Comparison of ENCODE assay signal across 19 cellular contexts in genomic region chr11:2215230-2215560, GRCh38. TPM values are rescaled to one million over a fixed set of nuclear protein-coding genes. Genes with fewer than 3 reads are reported as not detected.
DNase-seq lines count a peak whose midpoint lies in the region; ATAC-seq and TF ChIP-seq lines count a peak whose summit lies in the region.
"Had no signal": no experiment of that assay in that cellular context is flagged by ENCODE, and none has a peak within 500 bp of the region (broad histone marks: within the 10 kb centered on the region; RNA-seq: fewer than 3 reads in every experiment).

No MANE protein-coding gene starts in this region.

- no peaks in the 10 kb centered on the region for H3K9me3 ChIP-seq in esophagus muscularis mucosa
- H3K9me3 ChIP-seq in neural progenitor cell (ENCODE audit: low read depth), result no peaks in the 10 kb centered on the region
- H3K9me3 ChIP-seq: SJCRH30 had no signal

- peaks cover 7% of the 10 kb centered on the region for H3F3A ChIP-seq in neural progenitor cell (ENCODE audit: low read depth)

- H3K4me1 ChIP-seq in esophagus muscularis mucosa, result no peaks in the 10 kb centered on the region
- peaks cover 42% of the 10 kb centered on the region for H3K4me1 ChIP-seq in neural progenitor cell

- TF ChIP-seq EP300 in esophagus muscularis mucosa (IDR thresholded peaks at IDR 0.05), result no peak

- intact Hi-C loops in esophagus muscularis mucosa (cut with DNase I), result no loop called here
- intact Hi-C loops in activated CD4-positive, alpha-beta T cell treated with anti-CD3 and anti-CD28 coated beads, Interleukin-2, amount 10 ng/mL, durations not matched to agents 24 days and 14 days (cut with micrococcal nuclease), result no loop called here

- H3K4me2 ChIP-seq in neural progenitor cell, result no peak overlapping the region
- H3K4me2 ChIP-seq: GM23338 had no signal

- ATAC-seq in HG03571 (IDR thresholded peaks at IDR 0.05; ENCODE audit: unreplicated experiment), result no peak
- no peak for ATAC-seq in stimulated activated naive CD8-positive, alpha-beta T cell treated with anti-CD3 and anti-CD28 coated beads, Interleukin-15, Interleukin-2, amounts not matched to agents 100 U/mL and 50 U/mL, for 24 hours
- ATAC-seq: HCT116 had no signal

- no peaks in the 10 kb centered on the region for H3K36me3 ChIP-seq in esophagus muscularis mucosa
- H3K36me3 ChIP-seq in neural progenitor cell, result no peaks in the 10 kb centered on the region
- H3K36me3 ChIP-seq: SJCRH30 had no signal

- H2AFZ ChIP-seq in neural progenitor cell (replicated peaks), result no peak overlapping the region
- H2AFZ ChIP-seq: GM23338 had no signal

- peaks cover 47% of the 10 kb centered on the region for H3K4me1 Mint-ChIP-seq in neural progenitor cell
- peaks cover 8% of the 10 kb centered on the region for H3K4me1 Mint-ChIP-seq in activated CD4-positive, alpha-beta T cell treated with anti-CD3 and anti-CD28 coated beads, Interleukin-2, amount 10 ng/mL, durations not matched to agents 24 days and 14 days

- DNase-seq in GM13976 (ENCODE audit: low spot score) (peak; percentile 31), GM20000 (ENCODE audit: low spot score) (peak; percentile 13), esophagus muscularis mucosa (ENCODE audit: extremely low spot score) (peak; percentile 79), neural progenitor cell (ENCODE audit: low spot score) (no peak)
- no peak for DNase-seq in activated CD4-positive, alpha-beta T cell treated with anti-CD3 and anti-CD28 coated beads, Interleukin-2, amount 10 ng/mL, durations not matched to agents 24 days and 14 days
- no peak for DNase-seq in stimulated activated naive CD8-positive, alpha-beta T cell treated with anti-CD3 and anti-CD28 coated beads, Interleukin-15, Interleukin-2, amounts not matched to agents 100 U/mL and 50 U/mL, for 24 hours
- DNase-seq: ACHN, AML-193, GDM1, NCI-H1105 treated with DMSO at 0.1 percent for 48 hours, NCI-H1694, NCI-H2081 treated with DMSO at 0.1 percent for 48 hours, NCI-H446 treated with DMSO at 0.1 percent for 48 hours had no signal

- peaks cover 12% of the 10 kb centered on the region for H3K27me3 Mint-ChIP-seq in neural progenitor cell (ENCODE audit: insufficient read depth, low read depth)
- H3K27me3 Mint-ChIP-seq in activated CD4-positive, alpha-beta T cell treated with anti-CD3 and anti-CD28 coated beads, Interleukin-2, amount 10 ng/mL, durations not matched to agents 24 days and 14 days, result no peaks in the 10 kb centered on the region

- H3K36me3 Mint-ChIP-seq in neural progenitor cell, result no peaks in the 10 kb centered on the region
- H3K36me3 Mint-ChIP-seq in activated CD4-positive, alpha-beta T cell treated with anti-CD3 and anti-CD28 coated beads, Interleukin-2, amount 10 ng/mL, durations not matched to agents 24 days and 14 days (ENCODE audit: low read depth), result no peaks in the 10 kb centered on the region
- H3K36me3 Mint-ChIP-seq: CD14-positive monocyte had no signal

- no peak overlapping the region for H3K4me3 Mint-ChIP-seq in neural progenitor cell
- no peak overlapping the region for H3K4me3 Mint-ChIP-seq in activated CD4-positive, alpha-beta T cell treated with anti-CD3 and anti-CD28 coated beads, Interleukin-2, amount 10 ng/mL, durations not matched to agents 24 days and 14 days
- H3K4me3 Mint-ChIP-seq: CD14-positive monocyte, GM23338 had no signal

- TF ChIP-seq POLR2A in esophagus muscularis mucosa (IDR thresholded peaks at IDR 0.05; ENCODE audit: low read depth), result no peak

- H3K27me3 ChIP-seq in esophagus muscularis mucosa (peaks cover 0 to 51% (median 0%) of the 10 kb centered on the region in 4 donors), neural progenitor cell (peaks cover 4% of the 10 kb centered on the region)
- H3K27me3 ChIP-seq: SJCRH30 had no signal

- H3K79me2 ChIP-seq in neural progenitor cell (ENCODE audit: low read depth), result no peaks in the 10 kb centered on the region

- no peaks in the 10 kb centered on the region for H3K9me3 Mint-ChIP-seq in neural progenitor cell
- H3K9me3 Mint-ChIP-seq in activated CD4-positive, alpha-beta T cell treated with anti-CD3 and anti-CD28 coated beads, Interleukin-2, amount 10 ng/mL, durations not matched to agents 24 days and 14 days, result no peaks in the 10 kb centered on the region

- TF ChIP-seq CTCF in GM13976 (IDR thresholded peaks at IDR 0.05; ENCODE audit: borderline replicate concordance, control extremely low read depth, extremely low read depth, insufficient read depth, missing control alignments) (no peak), GM20000 (IDR thresholded peaks at IDR 0.05; ENCODE audit: extremely low read depth, missing control alignments) (no peak), esophagus muscularis mucosa (IDR thresholded peaks at IDR 0.05) (no peak), neural progenitor cell (IDR thresholded peaks at IDR 0.05) (no peak)

- no peak overlapping the region for H3K9ac ChIP-seq in neural progenitor cell

- H3K27ac Mint-ChIP-seq in neural progenitor cell, result peak overlapping the region; percentile 67
- no peak overlapping the region for H3K27ac Mint-ChIP-seq in activated CD4-positive, alpha-beta T cell treated with anti-CD3 and anti-CD28 coated beads, Interleukin-2, amount 10 ng/mL, durations not matched to agents 24 days and 14 days
- H3K27ac Mint-ChIP-seq: GM23338 had no signal

- 95% methylated on average over 5 of the region's 5 CpGs for WGBS in esophagus muscularis mucosa

- H3K4me3 ChIP-seq in esophagus muscularis mucosa (no peak overlapping the region), neural progenitor cell (no peak overlapping the region)
- H3K4me3 ChIP-seq: GM23338, SJCRH30 had no signal

- H4K20me1 ChIP-seq in neural progenitor cell (ENCODE audit: low read depth), result no peaks in the 10 kb centered on the region

- H3K27ac ChIP-seq in esophagus muscularis mucosa (replicated peaks in 1 of 4), result no peak overlapping the region
- H3K27ac ChIP-seq in neural progenitor cell, result no peak overlapping the region
- H3K27ac ChIP-seq: SJCRH30 had no signal

- in situ Hi-C loops in GM13976 (cut with MboI; ENCODE audit: low sequenced_read_pairs, unreplicated experiment), result no loop called here

RNA-seq across cellular contexts. Expression of gene TH, which starts 43.6 kb away (rescaled TPM):
- 1 to 10 TPM in 1 of 4 donors, not detected in 3; 1.3 TPM for total RNA-seq in esophagus muscularis mucosa
- total RNA-seq in neural progenitor cell (ENCODE audit: low replicate concordance), result 2.0 and 6.2 TPM in 2 replicates
- total RNA-seq in activated CD4-positive, alpha-beta T cell treated with anti-CD3 and anti-CD28 coated beads, Interleukin-2, amount 10 ng/mL, durations not matched to agents 24 days and 14 days, result not detected in 2 replicates
- total RNA-seq: Daoy, GM23338, SJCRH30 had no signal

RNA-seq across cellular contexts. Expression of gene INS, which starts 54.2 kb away (rescaled TPM):
- total RNA-seq in esophagus muscularis mucosa (not detected), neural progenitor cell (ENCODE audit: low replicate concordance) (not detected in 2 replicates)
- total RNA-seq in activated CD4-positive, alpha-beta T cell treated with anti-CD3 and anti-CD28 coated beads, Interleukin-2, amount 10 ng/mL, durations not matched to agents 24 days and 14 days, result not detected in 2 replicates
- total RNA-seq: Daoy, GM23338, SJCRH30 had no signal

RNA-seq across cellular contexts. Expression of gene ASCL2, which starts 55.2 kb away (rescaled TPM):
- under 1 TPM in 3 of 4 donors, not detected in 1; 0.32 to 0.83 (median 0.42) TPM for total RNA-seq in esophagus muscularis mucosa
- total RNA-seq in neural progenitor cell (ENCODE audit: low replicate concordance), result 2.2 TPM in 1 of 2 replicates, not detected in the other
- total RNA-seq in activated CD4-positive, alpha-beta T cell treated with anti-CD3 and anti-CD28 coated beads, Interleukin-2, amount 10 ng/mL, durations not matched to agents 24 days and 14 days, result 0.62 and 0.96 TPM in 2 replicates
- total RNA-seq: Daoy, SJCRH30 had no signal

Comparison
In these comparisons a context has a peak if more than half of its experiments do, and no peak if none do; other contexts are left out.
1. DNase-seq: peak in GM13976 (single experiment), GM20000 (single experiment) and esophagus muscularis mucosa (single experiment); none in neural progenitor cell (single experiment), activated CD4-positive, alpha-beta T cell treated with anti-CD3 and anti-CD28 coated beads, Interleukin-2, amount 10 ng/mL, durations not matched to agents 24 days and 14 days (single experiment) and stimulated activated naive CD8-positive, alpha-beta T cell treated with anti-CD3 and anti-CD28 coated beads, Interleukin-15, Interleukin-2, amounts not matched to agents 100 U/mL and 50 U/mL, for 24 hours (single experiment).